ENCODE assay signal across 17 cellular contexts in the genomic region with DNA sequence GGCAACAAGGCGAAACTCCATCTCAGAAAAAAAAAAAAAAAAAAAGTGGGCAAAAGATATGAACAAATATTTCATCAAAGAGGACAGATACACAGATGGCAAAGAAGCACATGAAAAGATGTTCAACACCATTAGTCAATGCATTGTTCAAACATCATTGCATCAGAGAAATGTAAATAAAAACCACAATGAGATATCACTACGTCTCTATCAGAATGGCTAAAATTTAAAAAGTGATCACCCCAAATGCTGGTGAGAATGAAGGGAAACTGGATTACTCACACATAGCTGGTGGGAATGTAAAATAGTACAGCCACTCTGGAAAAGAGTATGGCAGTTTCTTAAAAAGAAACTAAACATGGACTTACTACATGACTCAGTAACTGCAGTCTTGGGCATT. TPM values are rescaled to one million over a fixed set of nuclear protein-coding genes. Genes with fewer than 3 reads are reported as not detected.
DNase-seq lines count a peak whose midpoint lies in the region; ATAC-seq, FAIRE-seq and TF ChIP-seq lines count a peak whose summit lies in the region.
"Had no signal": no experiment of that assay in that cellular context is flagged by ENCODE, and none has a peak within 500 bp of the region (broad histone marks: within the 10 kb centered on the region; RNA-seq: fewer than 3 reads in every experiment).

No MANE protein-coding gene starts in this region.

- H3K79me2 ChIP-seq in HepG2 (ENCODE audit: insufficient read depth, low read length) = peaks cover 13% of the 10 kb centered on the region

- H2AFZ ChIP-seq in HepG2 (ENCODE audit: low read length) = no peak overlapping the region
- H2AFZ ChIP-seq: GM23248 had no signal

- TF ChIP-seq POLR2A in HepG2 (IDR thresholded peaks at IDR 0.05; ENCODE audit: insufficient read depth in 1 of 2, low read depth in 2 of 2, low read length in 2 of 2) = no peak
- no peak for TF ChIP-seq POLR2A in right lobe of liver (IDR thresholded peaks at IDR 0.05)

- H3K4me3 ChIP-seq in HepG2 (replicated peaks in 1 of 3; ENCODE audit: insufficient read depth in 1 of 3, low read depth in 2 of 3, low read length in 3 of 3) = no peak overlapping the region
- no peak overlapping the region for H3K4me3 ChIP-seq in right lobe of liver
- H3K4me3 ChIP-seq in bronchial epithelial cell (ENCODE audit: low read depth, low read length) = no peak overlapping the region
- H3K4me3 ChIP-seq: GM23248, MG63 had no signal

- TF ChIP-seq RAD21 in HepG2 (CRISPR knock-in tag; IDR thresholded peaks at IDR 0.05) = no peak

- TF ChIP-seq EP300 in HepG2 (IDR thresholded peaks at IDR 0.05; ENCODE audit: low read depth in 2 of 2, low read length in 2 of 2) = no peak
- TF ChIP-seq EP300 in HepG2 (CRISPR knock-in tag; IDR thresholded peaks at IDR 0.05; ENCODE audit: borderline replicate concordance) = no peak

- no peaks in the 10 kb centered on the region for H3K9me3 ChIP-seq in HepG2 (ENCODE audit: low read length)
- H3K9me3 ChIP-seq in right lobe of liver = no peaks in the 10 kb centered on the region
- H3K9me3 ChIP-seq: MG63 had no signal

- DNase-seq in HepG2 (ENCODE audit: low spot score) = peak; percentile 40
- DNase-seq in right lobe of liver = no peak
- DNase-seq in OCI-M1 (lab: John Stamatoyannopoulos, UW) = peak; percentile 29
- DNase-seq in bronchial epithelial cell (ENCODE audit: low read depth) = peak; percentile 55
- no peak for DNase-seq in urothelium cell line (ENCODE audit: low spot score)
- DNase-seq in hippocampal formation (lab: John Stamatoyannopoulos, UW) = no peak
- no peak for DNase-seq in NCI-H345 treated with DMSO at 0.1 percent for 48 hours (lab: John Stamatoyannopoulos, UW; ENCODE audit: unreplicated experiment)
- DNase-seq in NCI-H345 (lab: John Stamatoyannopoulos, UW) = no peak
- DNase-seq: C1 segment of cervical spinal cord, GM23248, MG63, NCI-H1105 treated with DMSO at 0.1 percent for 48 hours, NCI-H1694 treated with DMSO at 0.1 percent for 48 hours, NCI-H774 had no signal

- ATAC-seq in HepG2 (no peak), right lobe of liver (no peak)
- ATAC-seq: Panc1, Right ventricle myocardium inferior had no signal

- in situ Hi-C loops in HepG2 (cut with HindIII; ENCODE audit: extremely low pct_ligation_motif_present, low pct_unique_long_range_greater_than_20kb) = no loop called here

- 53% methylated on average over 2 of the region's 2 CpGs for WGBS in HepG2 (ENCODE audit: low lambda C conversion rate)
- WGBS in right lobe of liver (ENCODE audit: insufficient coverage, low coverage, low lambda C conversion rate, missing lambda C conversion rate) = 19% methylated on average over 1 of the region's 2 CpGs

- intact Hi-C loops in HepG2 (cut with micrococcal nuclease; ENCODE audit: unreplicated experiment) (no loop called here), right lobe of liver (cut with DNase I) (no loop called here)

- H3K36me3 ChIP-seq in HepG2 (replicated peaks in 1 of 2; ENCODE audit: control insufficient read depth in 1 of 2, insufficient read depth in 2 of 2, low read length in 2 of 2) (no peaks in the 10 kb centered on the region), right lobe of liver (no peaks in the 10 kb centered on the region), bronchial epithelial cell (ENCODE audit: control insufficient read depth, insufficient read depth, low read length) (no peaks in the 10 kb centered on the region)
- H3K36me3 ChIP-seq: MG63 had no signal

- CTCF ChIA-PET in HepG2 (lab: Yijun Ruan, JAX; ENCODE audit: low intra/inter-chr PET ratio, low total read pairs) = no interaction called here

- H3K9ac ChIP-seq in HepG2 (ENCODE audit: insufficient read depth, low read depth, low read length) = no peak overlapping the region
- H3K9ac ChIP-seq: GM23248, KMS-11 had no signal

- H3K4me1 ChIP-seq in HepG2 (ENCODE audit: insufficient read depth, low read length) (peaks cover 30% of the 10 kb centered on the region), right lobe of liver (peaks cover 0 to 21% (median 5%) of the 10 kb centered on the region in 4 donors)

- H3K27ac ChIP-seq in HepG2 (ENCODE audit: extremely low read length, insufficient read depth, low read length) (no peak overlapping the region), right lobe of liver (no peak overlapping the region)
- H3K27ac ChIP-seq: GM23248, KMS-11 had no signal

- no TSS peak for BruUV-seq in HepG2 (replicated peaks; lab: Mats Ljungman, UMichigan)

- H3K4me2 ChIP-seq in HepG2 (ENCODE audit: low read depth, low read length) = no peak overlapping the region
- H3K4me2 ChIP-seq: KMS-11 had no signal

- H3K27me3 ChIP-seq in HepG2 (ENCODE audit: control insufficient read depth in 1 of 2, insufficient read depth in 2 of 2, low read length in 2 of 2) = no peaks in the 10 kb centered on the region; a peak in 1 of 5 replicates
- H3K27me3 ChIP-seq in right lobe of liver = no peaks in the 10 kb centered on the region
- H3K27me3 ChIP-seq in bronchial epithelial cell (ENCODE audit: control insufficient read depth, insufficient read depth, low read length) = no peaks in the 10 kb centered on the region
- H3K27me3 ChIP-seq: MG63 had no signal

- no peak for TF ChIP-seq CTCF in HepG2 (CRISPR knock-in tag; IDR thresholded peaks at IDR 0.05)
- no peak for TF ChIP-seq CTCF in right lobe of liver (IDR thresholded peaks at IDR 0.05)
- TF ChIP-seq CTCF in bronchial epithelial cell (IDR thresholded peaks at IDR 0.05; ENCODE audit: insufficient read depth, low read length, severe bottlenecking) = no peak

- H4K20me1 ChIP-seq in HepG2 (ENCODE audit: insufficient read depth, low read length) = no peaks in the 10 kb centered on the region

- POLR2A ChIA-PET in HepG2 (lab: Yijun Ruan, JAX) = no interaction called here

- FAIRE-seq in HepG2 (lab: Jason Lieb, UNC) (no peak), bronchial epithelial cell (lab: Jason Lieb, UNC) (no peak), urothelium cell line (lab: Jason Lieb, UNC) (peak; percentile 30)

TF ChIP-seq in HepG2, 621 proteins besides CTCF, POLR2A, EP300 and RAD21 (continues in another document):
- no peak for TF ChIP-seq FOXA1 (IDR thresholded peaks at IDR 0.05)
- no peak for TF ChIP-seq FOXA1 (CRISPR knock-in tag; IDR thresholded peaks at IDR 0.05)
- no peak for TF ChIP-seq SOX6 (IDR thresholded peaks at IDR 0.05)
- TF ChIP-seq SOX6 (CRISPR knock-in tag; IDR thresholded peaks at IDR 0.05) = peak; percentile 23; the same call in 1 of the 2 replicates
- TF ChIP-seq RBM39 (IDR thresholded peaks at IDR 0.05; ENCODE audit: low read depth, low read length, poor library complexity, severe bottlenecking) = no peak

RNA-seq across cellular contexts. Expression of a gene that starts 3.7 kb away (rescaled TPM):
- total RNA-seq in HepG2 (2016; rRNA removed; fragmentation: Illumina TruSeq; extraction: Trizol) (5.0 and 7.4 TPM in 2 replicates), right lobe of liver (10 to 100 TPM in 1 of 6 experiments, 1 to 10 TPM in 5; 6.1 to 11.1 (median 6.9) TPM), bronchial epithelial cell (6.6 and 7.8 TPM in 2 replicates)
- total RNA-seq in HepG2 (2016; cell fraction: cytosol; rRNA removed; fragmentation: Illumina TruSeq; extraction: Trizol; ENCODE audit: low read depth) = 10.4 and 10.5 TPM in 2 replicates
- 4.9 and 8.4 TPM in 2 replicates for total RNA-seq in HepG2 (2016; cell fraction: insoluble cytoplasmic fraction; rRNA removed; fragmentation: Illumina TruSeq; extraction: Trizol)
- total RNA-seq in HepG2 (2016; cell fraction: membrane; rRNA removed; fragmentation: Illumina TruSeq; extraction: Trizol) = 6.0 and 6.4 TPM in 2 replicates
- 3.4 and 4.9 TPM in 2 replicates for total RNA-seq in HepG2 (2016; cell fraction: nucleus; rRNA removed; fragmentation: Illumina TruSeq; extraction: Trizol)
- 2.3 and 3.3 TPM in 2 replicates for polyA plus RNA-seq in HepG2 (2011; rRNA removed)
- polyA plus RNA-seq in HepG2 (2011; cell fraction: cytosol; rRNA removed) = 2.1 and 2.6 TPM in 2 replicates
- polyA plus RNA-seq in HepG2 (2011; cell fraction: nucleus; rRNA removed) = 1.1 and 1.7 TPM in 2 replicates
- 2.5 and 3.4 TPM in 2 replicates for polyA plus RNA-seq in HepG2 (2012)
- polyA plus RNA-seq in HepG2 (2016; cell fraction: cytosol; fragmentation: Illumina TruSeq; extraction: Trizol; ENCODE audit: low read depth) = 0.43 and 0.51 TPM in 2 replicates
- 5.4 and 6.1 TPM in 2 replicates for polyA plus RNA-seq in HepG2 (2016; cell fraction: insoluble cytoplasmic fraction; fragmentation: Illumina TruSeq; extraction: Trizol; ENCODE audit: low read depth)
- polyA plus RNA-seq in HepG2 (2016; cell fraction: membrane; fragmentation: Illumina TruSeq; extraction: Trizol; ENCODE audit: low read depth) = 0.57 and 0.84 TPM in 2 replicates
- polyA plus RNA-seq in HepG2 (2016; cell fraction: nucleus; fragmentation: Illumina TruSeq; extraction: Trizol; ENCODE audit: insufficient read depth, low read depth) = 4.3 and 5.0 TPM in 2 replicates
- 5.1 and 6.6 TPM in 2 replicates for polyA minus RNA-seq in HepG2 (2011; rRNA and poly(A)+ RNA removed; ENCODE audit: low replicate concordance)
- 2.2 and 2.7 TPM in 2 replicates for polyA minus RNA-seq in HepG2 (2011; cell fraction: cytosol; rRNA and poly(A)+ RNA removed)
- 4.2 and 7.2 TPM in 2 replicates for polyA minus RNA-seq in HepG2 (2011; cell fraction: nucleus; rRNA and poly(A)+ RNA removed)

RNA-seq across cellular contexts. Expression of a gene that starts 3.8 kb away (rescaled TPM):
- total RNA-seq in HepG2 (2016; rRNA removed; fragmentation: Illumina TruSeq; extraction: Trizol) (19.4 and 27.4 TPM in 2 replicates), right lobe of liver (10 to 100 TPM in 1 of 6 experiments, 1 to 10 TPM in 5; 4.1 to 10.9 (median 7.1) TPM), bronchial epithelial cell (8.2 and 10.8 TPM in 2 replicates)
- total RNA-seq in HepG2 (2016; cell fraction: cytosol; rRNA removed; fragmentation: Illumina TruSeq; extraction: Trizol; ENCODE audit: low read depth) = 10.3 and 11.7 TPM in 2 replicates
- total RNA-seq in HepG2 (2016; cell fraction: insoluble cytoplasmic fraction; rRNA removed; fragmentation: Illumina TruSeq; extraction: Trizol) = 23.4 and 25.5 TPM in 2 replicates
- 16.0 and 17.6 TPM in 2 replicates for total RNA-seq in HepG2 (2016; cell fraction: membrane; rRNA removed; fragmentation: Illumina TruSeq; extraction: Trizol)
- 13.5 and 14.7 TPM in 2 replicates for total RNA-seq in HepG2 (2016; cell fraction: nucleus; rRNA removed; fragmentation: Illumina TruSeq; extraction: Trizol)
- polyA plus RNA-seq in HepG2 (2011; rRNA removed) = 14.6 and 23.2 TPM in 2 replicates
- polyA plus RNA-seq in HepG2 (2011; cell fraction: cytosol; rRNA removed) = 21.5 and 25.4 TPM in 2 replicates
- polyA plus RNA-seq in HepG2 (2011; cell fraction: nucleus; rRNA removed) = 10.4 and 12.7 TPM in 2 replicates
- 13.8 and 15.5 TPM in 2 replicates for polyA plus RNA-seq in HepG2 (2012)
- 14.1 and 16.6 TPM in 2 replicates for polyA plus RNA-seq in HepG2 (2016; cell fraction: cytosol; fragmentation: Illumina TruSeq; extraction: Trizol; ENCODE audit: low read depth)
- polyA plus RNA-seq in HepG2 (2016; cell fraction: insoluble cytoplasmic fraction; fragmentation: Illumina TruSeq; extraction: Trizol; ENCODE audit: low read depth) = 30.2 and 31.0 TPM in 2 replicates
- 14.7 and 20.0 TPM in 2 replicates for polyA plus RNA-seq in HepG2 (2016; cell fraction: membrane; fragmentation: Illumina TruSeq; extraction: Trizol; ENCODE audit: low read depth)
- polyA plus RNA-seq in HepG2 (2016; cell fraction: nucleus; fragmentation: Illumina TruSeq; extraction: Trizol; ENCODE audit: insufficient read depth, low read depth) = 15.0 and 25.9 TPM in 2 replicates
- polyA minus RNA-seq in HepG2 (2011; rRNA and poly(A)+ RNA removed; ENCODE audit: low replicate concordance) = 13.6 and 16.5 TPM in 2 replicates
- polyA minus RNA-seq in HepG2 (2011; cell fraction: cytosol; rRNA and poly(A)+ RNA removed) = 8.0 and 8.6 TPM in 2 replicates
- 20.9 and 26.0 TPM in 2 replicates for polyA minus RNA-seq in HepG2 (2011; cell fraction: nucleus; rRNA and poly(A)+ RNA removed)

Comparison
In these comparisons a context has a peak if more than half of its experiments do, and no peak if none do; other contexts are left out.
1. DNase-seq: peak in HepG2 (single experiment), OCI-M1 (single experiment) and bronchial epithelial cell (single experiment); none in right lobe of liver (0 of 3), urothelium cell line (single experiment), hippocampal formation (0 of 2), NCI-H345 treated with DMSO at 0.1 percent for 48 hours (single experiment) and NCI-H345 (single experiment).